Comparison of ENCODE assay signal across 13 cellular contexts in the genomic region with DNA sequence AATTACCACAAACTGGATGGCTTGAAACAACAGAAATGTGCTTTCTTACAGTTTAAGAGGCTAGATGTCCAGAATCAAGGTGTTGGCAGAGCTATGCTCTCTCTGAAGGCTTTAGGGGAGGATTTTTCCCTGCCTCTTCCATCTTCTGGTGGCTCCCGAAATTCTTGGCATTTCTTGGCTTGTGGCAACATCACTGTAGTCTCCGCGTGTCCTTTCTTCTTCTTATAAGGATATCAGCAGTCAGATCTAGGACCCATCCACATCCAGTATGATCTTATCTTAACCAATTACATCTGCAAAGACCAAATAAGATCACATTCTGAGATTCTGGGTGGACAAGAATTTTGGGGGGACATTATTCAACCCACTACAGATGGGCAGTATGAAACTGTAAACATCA.
A peak's percentile ranks its signal among the peaks of the same experiment; 100 is the strongest.
DNase-seq lines count a peak whose midpoint lies in the region; ATAC-seq and TF ChIP-seq lines count a peak whose summit lies in the region.
"Had no signal": no experiment of that assay in that cellular context is flagged by ENCODE, and none has a peak within 500 bp of the region (broad histone marks: within the 10 kb centered on the region; RNA-seq: fewer than 3 reads in every experiment).

No MANE protein-coding gene starts in this region.

- H3K4me3 ChIP-seq in WI38 (ENCODE audit: low read depth, low read length) (peak overlapping the region; percentile 3; the same call in 1 of the 2 replicates), skeletal muscle tissue (ENCODE audit: low read length in 3 of 3) (no peak overlapping the region)

- no peak for TF ChIP-seq CTCF in WI38 (IDR thresholded peaks at IDR 0.05; ENCODE audit: low read depth, low read length)

- H3K4me1 ChIP-seq in skeletal muscle tissue (ENCODE audit: control insufficient read depth in 3 of 3, insufficient read depth in 3 of 3, low read length in 3 of 3), result no peaks in the 10 kb centered on the region

- H3K9me3 ChIP-seq in skeletal muscle tissue (ENCODE audit: control insufficient read depth in 3 of 3, low read length in 3 of 3), result no peaks in the 10 kb centered on the region

- peak; percentile 31 for DNase-seq in GM04504 (ENCODE audit: low read depth)
- DNase-seq in fibroblast of the conjunctiva (ENCODE audit: low read depth), result peak; percentile 46
- no peak for DNase-seq in kidney tubule cell (ENCODE audit: low spot score)
- no peak for DNase-seq in DMS153 (lab: John Stamatoyannopoulos, UW)
- DNase-seq: activated CD8-positive, alpha-beta memory T cell treated with anti-CD3 and anti-CD28 coated beads, Interleukin-2, amount 10 ng/mL, durations not matched to agents 7 days and 5 days; activated naive CD8-positive, alpha-beta T cell treated with anti-CD3 and anti-CD28 coated beads for 36 hours; effector memory CD4-positive, alpha-beta T cell; KBM-7; stimulated activated CD8-positive, alpha-beta memory T cell treated with anti-CD3 and anti-CD28 coated beads, Interleukin-4, amount 100 ng/mL, for 48 hours had no signal

- H3K9ac ChIP-seq in skeletal muscle tissue (ENCODE audit: low read depth in 1 of 3, low read length in 3 of 3), result no peak overlapping the region

- ATAC-seq in GM21360 (IDR thresholded peaks at IDR 0.05; ENCODE audit: unreplicated experiment), result no peak
- no peak for ATAC-seq in HG02610 (IDR thresholded peaks at IDR 0.05; ENCODE audit: unreplicated experiment)
- ATAC-seq: activated CD8-positive, alpha-beta memory T cell treated with anti-CD3 and anti-CD28 coated beads, Interleukin-2, amount 10 ng/mL, durations not matched to agents 7 days and 5 days had no signal

- no peaks in the 10 kb centered on the region for H3K36me3 ChIP-seq in skeletal muscle tissue (ENCODE audit: control insufficient read depth in 3 of 3, insufficient read depth in 3 of 3, low read length in 3 of 3)

- peak overlapping the region; percentile 52 for H3K27ac ChIP-seq in skeletal muscle tissue (ENCODE audit: low read depth, low read length)

- no peaks in the 10 kb centered on the region for H3K27me3 ChIP-seq in skeletal muscle tissue (ENCODE audit: control insufficient read depth in 3 of 3, insufficient read depth in 3 of 3, low read length in 3 of 3)

Comparison
In these comparisons a context has a peak if more than half of its experiments do, and no peak if none do; other contexts are left out.
1. DNase-seq: peak in GM04504 (single experiment) and fibroblast of the conjunctiva (single experiment); none in kidney tubule cell (single experiment) and DMS153 (single experiment).